In genomic region chr1:10639301-10640078, GRCh38 we compare ENCODE assay signal across 17 cellular contexts.
DNase-seq lines count a peak whose midpoint lies in the region; ATAC-seq and TF ChIP-seq lines count a peak whose summit lies in the region.
"Had no signal": no experiment of that assay in that cellular context is flagged by ENCODE, and none has a peak within 500 bp of the region (broad histone marks: within the 10 kb centered on the region; RNA-seq: fewer than 3 reads in every experiment).

No MANE protein-coding gene starts in this region.

- H3K4me2 ChIP-seq in osteoblast (ENCODE audit: insufficient read depth, low read length) = peak overlapping the region; percentile 10
- H3K4me2 ChIP-seq: PC-9 had no signal

- POLR2A ChIA-PET in CD8-positive, alpha-beta T cell (lab: Charles Lee) = no interaction called here
- POLR2A ChIA-PET in RWPE1 (lab: Yijun Ruan, JAX; ENCODE audit: low non-redundant PET) = no interaction called here

- H3K4me1 ChIP-seq in CD8-positive, alpha-beta T cell (ENCODE audit: insufficient read depth, low read length) = peaks cover 6% of the 10 kb centered on the region
- peaks cover 20% of the 10 kb centered on the region for H3K4me1 ChIP-seq in osteoblast (ENCODE audit: insufficient read depth, low read length)
- H3K4me1 ChIP-seq: body of pancreas, Caco-2 had no signal

- H3K27ac ChIP-seq in CD8-positive, alpha-beta T cell (ENCODE audit: low read depth, low read length) = no peak overlapping the region
- H3K27ac ChIP-seq in RWPE1 (peak overlapping the region; percentile 62), osteoblast (ENCODE audit: low read depth, low read length) (no peak overlapping the region)
- H3K27ac ChIP-seq: PC-9 had no signal

- CTCF ChIA-PET in CD8-positive, alpha-beta T cell (lab: Charles Lee) = no interaction called here
- CTCF ChIA-PET in RWPE1 (lab: Yijun Ruan, JAX) = no interaction called here

- H3K4me1 Mint-ChIP-seq in CD8-positive, alpha-beta T cell (ENCODE audit: low read depth) = peaks cover 4% of the 10 kb centered on the region

- no peak overlapping the region for H2AFZ ChIP-seq in osteoblast (ENCODE audit: low read length)
- H2AFZ ChIP-seq: PC-9 had no signal

- H3K4me3 Mint-ChIP-seq in CD8-positive, alpha-beta T cell = peak overlapping the region; percentile 15
- H3K4me3 Mint-ChIP-seq: activated naive CD4-positive, alpha-beta T cell treated with anti-CD3 and anti-CD28 coated beads for 36 hours; natural killer cell treated with Interleukin-12 subunit alpha and Interleukin-12 subunit beta and Interleukin-15 and Interleukin-18, amount 100 ng/mL, for 72 hours had no signal

- no peak overlapping the region for H3K4me3 ChIP-seq in CD8-positive, alpha-beta T cell (ENCODE audit: low read depth, low read length)
- H3K4me3 ChIP-seq in foreskin fibroblast (ENCODE audit: low read depth in 1 of 2, low read length in 2 of 2) (no peak overlapping the region), osteoblast (ENCODE audit: insufficient read depth, low read length) (no peak overlapping the region)
- H3K4me3 ChIP-seq: body of pancreas, lung, PC-9 had no signal

- H3K9me3 ChIP-seq in CD8-positive, alpha-beta T cell (ENCODE audit: low read length) = no peaks in the 10 kb centered on the region
- no peaks in the 10 kb centered on the region for H3K9me3 ChIP-seq in osteoblast (ENCODE audit: low read depth, low read length)
- H3K9me3 ChIP-seq: body of pancreas, Caco-2 had no signal

- H3K9me3 Mint-ChIP-seq in CD8-positive, alpha-beta T cell = no peaks in the 10 kb centered on the region
- H3K9me3 Mint-ChIP-seq: activated naive CD4-positive, alpha-beta T cell treated with anti-CD3 and anti-CD28 coated beads for 36 hours; natural killer cell treated with Interleukin-12 subunit alpha and Interleukin-12 subunit beta and Interleukin-15 and Interleukin-18, amount 100 ng/mL, for 72 hours had no signal

- no peak for TF ChIP-seq CTCF in CD8-positive, alpha-beta T cell (IDR thresholded peaks at IDR 0.05)
- no peak for TF ChIP-seq CTCF in RWPE1 (conservative IDR thresholded peaks at IDR 0.05; ENCODE audit: low read depth)
- TF ChIP-seq CTCF in foreskin fibroblast (IDR thresholded peaks at IDR 0.05; ENCODE audit: low read depth, low read length) = no peak
- TF ChIP-seq CTCF in osteoblast (IDR thresholded peaks at IDR 0.05; ENCODE audit: extremely low read depth, low read depth, low read length) = no peak

- ATAC-seq in CD8-positive, alpha-beta T cell = no peak
- ATAC-seq in HG02678 (IDR thresholded peaks at IDR 0.05; ENCODE audit: unreplicated experiment) (no peak), GM18870 (IDR thresholded peaks at IDR 0.05; ENCODE audit: unreplicated experiment) (no peak)
- ATAC-seq: body of pancreas; natural killer cell treated with Interleukin-12 subunit alpha and Interleukin-12 subunit beta and Interleukin-15 and Interleukin-18, amount 100 ng/mL, for 72 hours had no signal

- no peak for DNase-seq in CD8-positive, alpha-beta T cell
- DNase-seq in RWPE1 (ENCODE audit: low spot score) (no peak), foreskin fibroblast (peak; percentile 24 to 54), osteoblast (ENCODE audit: insufficient read length, low spot score, missing footprints) (peak; percentile 94), NCI-H2107 treated with DMSO at 0.1 percent for 48 hours (lab: John Stamatoyannopoulos, UW; ENCODE audit: unreplicated experiment) (no peak), cortex of kidney (lab: John Stamatoyannopoulos, UW) (no peak)
- DNase-seq: activated CD4-positive, alpha-beta T cell treated with anti-CD3 and anti-CD28 coated beads, Interleukin-2, amount 50 U/mL, for 1 hour; activated naive CD4-positive, alpha-beta T cell treated with anti-CD3 and anti-CD28 coated beads for 36 hours; Caco-2; EL; NCI-H526 treated with DMSO at 0.1 percent for 48 hours; PC-9 had no signal

- intact Hi-C loops in CD8-positive, alpha-beta T cell (cut with DNase I, micrococcal nuclease) = loop anchor here in 1 of 2 experiments (5.0 kb wide), 1 partner anchor 147 kb away; no protein-coding TSS in a partner anchor

- H3K36me3 Mint-ChIP-seq in CD8-positive, alpha-beta T cell = peaks cover 4% of the 10 kb centered on the region
- H3K36me3 Mint-ChIP-seq: natural killer cell treated with Interleukin-12 subunit alpha and Interleukin-12 subunit beta and Interleukin-15 and Interleukin-18, amount 100 ng/mL, for 72 hours had no signal

- no peaks in the 10 kb centered on the region for H3K36me3 ChIP-seq in CD8-positive, alpha-beta T cell (ENCODE audit: insufficient read depth, low read length)
- H3K36me3 ChIP-seq in osteoblast (ENCODE audit: insufficient read depth, low read length) = no peaks in the 10 kb centered on the region

- H4K20me1 ChIP-seq in osteoblast (ENCODE audit: insufficient read depth, low read length) = no peaks in the 10 kb centered on the region

- no peaks in the 10 kb centered on the region for H3K27me3 ChIP-seq in CD8-positive, alpha-beta T cell (ENCODE audit: insufficient read depth, low read length)
- H3K27me3 ChIP-seq in osteoblast (ENCODE audit: insufficient read depth, low read length) = peaks cover 26% of the 10 kb centered on the region
- H3K27me3 ChIP-seq: body of pancreas had no signal

- no peaks in the 10 kb centered on the region for H3K79me2 ChIP-seq in osteoblast (ENCODE audit: insufficient read depth, low read length)

- no peaks in the 10 kb centered on the region for H3K27me3 Mint-ChIP-seq in CD8-positive, alpha-beta T cell (ENCODE audit: low read depth)
- H3K27me3 Mint-ChIP-seq: natural killer cell treated with Interleukin-12 subunit alpha and Interleukin-12 subunit beta and Interleukin-15 and Interleukin-18, amount 100 ng/mL, for 72 hours had no signal

- H3K27ac Mint-ChIP-seq in CD8-positive, alpha-beta T cell = no peak overlapping the region
- H3K27ac Mint-ChIP-seq: activated naive CD4-positive, alpha-beta T cell treated with anti-CD3 and anti-CD28 coated beads for 36 hours; natural killer cell treated with Interleukin-12 subunit alpha and Interleukin-12 subunit beta and Interleukin-15 and Interleukin-18, amount 100 ng/mL, for 72 hours had no signal

Comparison
In these comparisons a context has a peak if more than half of its experiments do, and no peak if none do; other contexts are left out.
1. DNase-seq: peak in foreskin fibroblast (2 of 2) and osteoblast (single experiment); none in CD8-positive, alpha-beta T cell (0 of 7), RWPE1 (single experiment), NCI-H2107 treated with DMSO at 0.1 percent for 48 hours (single experiment) and cortex of kidney (single experiment).